In genomic region chr7:156764016-156764669, GRCh38 we compare ENCODE assay signal across 8 cellular contexts.
DNase-seq lines count a peak whose midpoint lies in the region; ATAC-seq and TF ChIP-seq lines count a peak whose summit lies in the region.

No MANE protein-coding gene starts in this region.

- H3K4me1 ChIP-seq in Loucy (ENCODE audit: insufficient read depth, low read length, poor library complexity, severe bottlenecking) (no peaks in the 10 kb centered on the region), parathyroid adenoma (no peaks in the 10 kb centered on the region), Karpas-422 (ENCODE audit: low read length) (no peaks in the 10 kb centered on the region)
- H3K4me1 ChIP-seq in effector memory CD4-positive, alpha-beta T cell (ENCODE audit: control insufficient read depth, insufficient read depth, low read length, poor library complexity, severe bottlenecking): no peaks in the 10 kb centered on the region

- H3K9me3 ChIP-seq in Loucy (ENCODE audit: insufficient read depth, low read depth, low read length): no peaks in the 10 kb centered on the region
- no peaks in the 10 kb centered on the region for H3K9me3 ChIP-seq in parathyroid adenoma (ENCODE audit: control insufficient read depth, low read length)
- peaks cover 7% of the 10 kb centered on the region; the same call in 1 of the 2 replicates for H3K9me3 ChIP-seq in Karpas-422 (ENCODE audit: low read length)
- H3K9me3 ChIP-seq in effector memory CD4-positive, alpha-beta T cell (ENCODE audit: control insufficient read depth, low read length): no peaks in the 10 kb centered on the region

- peak; percentile 32 for DNase-seq in Caki2 (ENCODE audit: low read depth)
- peak; percentile 77 for DNase-seq in fibroblast of villous mesenchyme (ENCODE audit: low read depth)
- DNase-seq in Karpas-422: no peak
- no peak for DNase-seq in SKM-1 treated with dmso at 0.1 percent for 144 hours (lab: John Stamatoyannopoulos, UW; ENCODE audit: unreplicated experiment)
- no peak for DNase-seq in effector memory CD4-positive, alpha-beta T cell

- H3K4me2 ChIP-seq in Loucy (ENCODE audit: low read depth, low read length, poor library complexity, severe bottlenecking) (no peak overlapping the region), parathyroid adenoma (ENCODE audit: low read length) (peak overlapping the region; percentile 22), Karpas-422 (ENCODE audit: low read depth, low read length, poor library complexity, severe bottlenecking) (no peak overlapping the region)

- H3F3A ChIP-seq in Loucy (ENCODE audit: low read depth): no peaks in the 10 kb centered on the region

- H4K20me1 ChIP-seq in Loucy (ENCODE audit: insufficient read depth, low read length, poor library complexity, severe bottlenecking) (no peaks in the 10 kb centered on the region), Karpas-422 (ENCODE audit: insufficient read depth, low read depth, low read length) (no peaks in the 10 kb centered on the region)

- peaks cover 27% of the 10 kb centered on the region; the same call in 1 of the 2 replicates for H3K36me3 ChIP-seq in Loucy (ENCODE audit: insufficient read depth, low read length)
- peaks cover 2% of the 10 kb centered on the region for H3K36me3 ChIP-seq in parathyroid adenoma (ENCODE audit: control insufficient read depth, insufficient read depth, low read length)
- peaks cover 51% of the 10 kb centered on the region for H3K36me3 ChIP-seq in Karpas-422 (ENCODE audit: insufficient read depth, low read length)
- peaks cover 7% of the 10 kb centered on the region for H3K36me3 ChIP-seq in effector memory CD4-positive, alpha-beta T cell (ENCODE audit: control insufficient read depth, insufficient read depth, low read length)

- H3K27me3 ChIP-seq in Loucy (ENCODE audit: insufficient read depth, low read length, poor library complexity, severe bottlenecking) (no peaks in the 10 kb centered on the region), parathyroid adenoma (ENCODE audit: control insufficient read depth, insufficient read depth, low read length) (no peaks in the 10 kb centered on the region), Karpas-422 (ENCODE audit: low read length) (no peaks in the 10 kb centered on the region)
- no peaks in the 10 kb centered on the region for H3K27me3 ChIP-seq in effector memory CD4-positive, alpha-beta T cell (replicated peaks; ENCODE audit: control insufficient read depth, insufficient read depth, low read length, poor library complexity, severe bottlenecking)

- peak; percentile 100 for ATAC-seq in SK-N-SH treated with all-trans-retinoic acid at 6 μM for 48 hours

- H3K79me2 ChIP-seq in Loucy (ENCODE audit: insufficient read depth, low read length) (no peaks in the 10 kb centered on the region), parathyroid adenoma (peaks cover 6% of the 10 kb centered on the region), Karpas-422 (ENCODE audit: low read length) (peaks cover 43% of the 10 kb centered on the region)

- in situ Hi-C loops in Caki2 (cut with HindIII; ENCODE audit: low pct_unique_long_range_greater_than_20kb, low sequenced_read_pairs): no loop called here

- no peak overlapping the region for H2AFZ ChIP-seq in Loucy (ENCODE audit: low read length)
- no peak overlapping the region for H2AFZ ChIP-seq in parathyroid adenoma
- H2AFZ ChIP-seq in Karpas-422 (ENCODE audit: low read length): no peak overlapping the region

- TF ChIP-seq CTCF in Loucy (conservative IDR thresholded peaks at IDR 0.05; ENCODE audit: low read length): peak; percentile 55
- peak; percentile 86 for TF ChIP-seq CTCF in fibroblast of villous mesenchyme (IDR thresholded peaks at IDR 0.05; ENCODE audit: insufficient read depth, low read depth, low read length)
- TF ChIP-seq CTCF in parathyroid adenoma (IDR thresholded peaks at IDR 0.05): peak; percentile 78

- H3K4me3 ChIP-seq in Loucy (ENCODE audit: low read length, poor library complexity, severe bottlenecking): no peak overlapping the region
- no peak overlapping the region for H3K4me3 ChIP-seq in fibroblast of villous mesenchyme (ENCODE audit: low read depth, low read length)
- H3K4me3 ChIP-seq in parathyroid adenoma (ENCODE audit: low read depth, low read length): no peak overlapping the region
- H3K4me3 ChIP-seq in Karpas-422 (ENCODE audit: low read length): no peak overlapping the region
- H3K4me3 ChIP-seq in effector memory CD4-positive, alpha-beta T cell (ENCODE audit: insufficient read depth, low read depth, low read length, poor library complexity, severe bottlenecking): no peak overlapping the region

- H3K9ac ChIP-seq in Loucy (ENCODE audit: low read depth, low read length, poor library complexity, severe bottlenecking) (no peak overlapping the region), parathyroid adenoma (no peak overlapping the region), Karpas-422 (ENCODE audit: low read length) (no peak overlapping the region)

- H3K9me2 ChIP-seq in Loucy (replicated peaks; ENCODE audit: low read depth, low read length) (no peaks in the 10 kb centered on the region), Karpas-422 (replicated peaks; ENCODE audit: insufficient read depth, low read length) (no peaks in the 10 kb centered on the region)

- H3K27ac ChIP-seq in parathyroid adenoma (no peak overlapping the region), Karpas-422 (ENCODE audit: low read length) (no peak overlapping the region)
- no peak overlapping the region for H3K27ac ChIP-seq in effector memory CD4-positive, alpha-beta T cell (ENCODE audit: insufficient read depth, low read length, poor library complexity, severe bottlenecking)

TF ChIP-seq in SK-N-SH treated with all-trans-retinoic acid at 6 μM for 48 hours, 23 proteins besides CTCF, POLR2A, EP300 and RAD21:
- TF ChIP-seq ISL1 (CRISPR knock-in tag; IDR thresholded peaks at IDR 0.05) (0 out of 2 replicates have a peak, but pooled peaks have one; percentile 11), ZNF70 (CRISPR knock-in tag; IDR thresholded peaks at IDR 0.05) (no peak)

Comparison
In these comparisons a context has a peak if more than half of its experiments do, and no peak if none do; other contexts are left out.
1. DNase-seq: peak in Caki2 (single experiment) and fibroblast of villous mesenchyme (single experiment); none in Karpas-422 (single experiment), SKM-1 treated with dmso at 0.1 percent for 144 hours (single experiment) and effector memory CD4-positive, alpha-beta T cell (0 of 3).
2. Peak in every context shown above with its lines, with median percentiles within 50 percentile points of each other: CTCF ChIP-seq.